ENCODE assay signal across 10 cellular contexts in the genomic region with DNA sequence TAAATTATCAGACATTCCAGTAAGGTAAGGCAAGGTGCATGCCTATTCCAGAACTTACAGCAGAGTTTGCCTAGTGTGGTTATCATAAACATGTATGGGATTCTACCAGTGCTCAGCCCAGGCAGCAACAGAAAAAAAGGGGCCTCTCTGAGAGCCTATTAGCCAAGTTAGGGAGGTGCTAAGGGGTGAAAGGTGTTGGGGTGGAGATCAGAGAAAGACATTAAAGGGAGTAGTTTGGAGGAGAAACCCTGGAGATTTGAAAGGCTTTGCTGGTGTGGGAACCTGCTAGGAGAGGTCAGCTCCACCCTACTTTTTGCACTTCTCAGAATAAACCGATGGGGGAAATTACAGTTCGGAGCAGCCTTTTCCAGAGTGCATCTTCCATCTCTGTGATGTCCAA. TPM values are rescaled to one million over a fixed set of nuclear protein-coding genes. Genes with fewer than 3 reads are reported as not detected.
A peak's percentile ranks its signal among the peaks of the same experiment; 100 is the strongest.
DNase-seq lines count a peak whose midpoint lies in the region; ATAC-seq, FAIRE-seq and TF ChIP-seq lines count a peak whose summit lies in the region.
"Had no signal": no experiment of that assay in that cellular context is flagged by ENCODE, and none has a peak within 500 bp of the region (broad histone marks: within the 10 kb centered on the region; RNA-seq: fewer than 3 reads in every experiment).

No MANE protein-coding gene starts in this region.

- H3K27me3 Mint-ChIP-seq in IgD-negative memory B cell (no peaks in the 10 kb centered on the region), natural killer cell (ENCODE audit: low read depth in 2 of 2) (no peaks in the 10 kb centered on the region)

- TF ChIP-seq CTCF in bronchial epithelial cell (IDR thresholded peaks at IDR 0.05; ENCODE audit: insufficient read depth, low read length, severe bottlenecking) (no peak), natural killer cell (IDR thresholded peaks at IDR 0.05) (no peak), WERI-Rb-1 (IDR thresholded peaks at IDR 0.05; ENCODE audit: low read depth, low read length) (no peak)

- H3K27me3 ChIP-seq in BLaER1 treated with 17β-estradiol and CSF1 and Interleukin-3, amounts not matched to agents 10 nM and 100 nM, result no peaks in the 10 kb centered on the region
- H3K27me3 ChIP-seq in bronchial epithelial cell (ENCODE audit: control insufficient read depth, insufficient read depth, low read length) (no peaks in the 10 kb centered on the region), WERI-Rb-1 (ENCODE audit: insufficient read depth, low read depth, severe bottlenecking) (no peaks in the 10 kb centered on the region)
- H3K27me3 ChIP-seq: neural progenitor cell had no signal

- no peak for FAIRE-seq in bronchial epithelial cell (lab: Jason Lieb, UNC)

- H3K4me1 ChIP-seq in BLaER1 treated with 17β-estradiol and CSF1 and Interleukin-3, amounts not matched to agents 10 nM and 100 nM, result peaks cover 53 to 76% (median 62%) of the 10 kb centered on the region in 10 experiments

- peak overlapping the region; percentile 82 to 98 (median 92) for H3K4me2 ChIP-seq in BLaER1 treated with 17β-estradiol and CSF1 and Interleukin-3, amounts not matched to agents 10 nM and 100 nM

- ATAC-seq in natural killer cell, result no peak
- no peak for ATAC-seq in GM18520 (IDR thresholded peaks at IDR 0.05; ENCODE audit: unreplicated experiment)
- ATAC-seq in HG03354 (IDR thresholded peaks at IDR 0.05; ENCODE audit: poor library complexity, severe bottlenecking, unreplicated experiment), result no peak

- peak overlapping the region in 9 of 11 experiments; percentile 9 to 97 (median 95); a peak in 12 of 22 replicates for H3K27ac ChIP-seq in BLaER1 treated with 17β-estradiol and CSF1 and Interleukin-3, amounts not matched to agents 10 nM and 100 nM
- no peak overlapping the region for H3K27ac ChIP-seq in WERI-Rb-1
- H3K27ac ChIP-seq: neural progenitor cell had no signal

- intact Hi-C loops in natural killer cell (cut with micrococcal nuclease), result loop anchor here (5.0 kb wide), 4 partner anchors 37 to 677 kb away; partner anchors contain the start of genes CTDSP1 and CXCR2

- H3K36me3 ChIP-seq in BLaER1 treated with 17β-estradiol and CSF1 and Interleukin-3, amounts not matched to agents 10 nM and 100 nM, result peaks cover 42 to 59% (median 56%) of the 10 kb centered on the region in 11 experiments
- H3K36me3 ChIP-seq in bronchial epithelial cell (ENCODE audit: control insufficient read depth, insufficient read depth, low read length) (peaks cover 2% of the 10 kb centered on the region), WERI-Rb-1 (peaks cover 18% of the 10 kb centered on the region)
- H3K36me3 ChIP-seq: neural progenitor cell had no signal

- H3K4me1 Mint-ChIP-seq in IgD-negative memory B cell, result peaks cover 54 to 63% (median 57%) of the 10 kb centered on the region in 3 donors
- peaks cover 78 to 79% of the 10 kb centered on the region in 2 donors for H3K4me1 Mint-ChIP-seq in natural killer cell

- H4K20me1 ChIP-seq in BLaER1 treated with 17β-estradiol and CSF1 and Interleukin-3, amounts not matched to agents 10 nM and 100 nM, result peaks cover 59 to 77% (median 73%) of the 10 kb centered on the region in 11 experiments

- H3K9ac ChIP-seq in BLaER1 treated with 17β-estradiol and CSF1 and Interleukin-3, amounts not matched to agents 10 nM and 100 nM, result peak overlapping the region; percentile 92 to 98 (median 97)
- H3K9ac ChIP-seq: neural progenitor cell had no signal

- H3K9me3 Mint-ChIP-seq in IgD-negative memory B cell (no peaks in the 10 kb centered on the region), natural killer cell (no peaks in the 10 kb centered on the region)
- H3K9me3 Mint-ChIP-seq: neural progenitor cell had no signal

- H3K9me3 ChIP-seq in BLaER1 treated with 17β-estradiol and CSF1 and Interleukin-3, amounts not matched to agents 10 nM and 100 nM (replicated peaks in 1 of 11), result no peaks in the 10 kb centered on the region
- no peaks in the 10 kb centered on the region for H3K9me3 ChIP-seq in WERI-Rb-1 (ENCODE audit: severe bottlenecking)

- no peaks in the 10 kb centered on the region for H3K36me3 Mint-ChIP-seq in IgD-negative memory B cell
- peaks cover 16% of the 10 kb centered on the region for H3K36me3 Mint-ChIP-seq in natural killer cell

- H3K27ac Mint-ChIP-seq in IgD-negative memory B cell (peak overlapping the region in 2 of 3 donors; percentile 87 to 91), natural killer cell (peak overlapping the region; percentile 98 to 99)
- H3K27ac Mint-ChIP-seq: neural progenitor cell had no signal

- DNase-seq in bronchial epithelial cell (ENCODE audit: low read depth), result no peak
- DNase-seq in natural killer cell, result no peak
- DNase-seq in HuH-7 (ENCODE audit: low spot score), result no peak
- DNase-seq in WERI-Rb-1, result no peak
- DNase-seq: NCI-H146 had no signal

- H3K4me3 Mint-ChIP-seq in IgD-negative memory B cell (peak overlapping the region; percentile 90 to 98 (median 96)), natural killer cell (peak overlapping the region; percentile 96)
- H3K4me3 Mint-ChIP-seq: neural progenitor cell had no signal

- peak overlapping the region; percentile 90 to 100 (median 96); a peak in 19 of 20 replicates for H3K4me3 ChIP-seq in BLaER1 treated with 17β-estradiol and CSF1 and Interleukin-3, amounts not matched to agents 10 nM and 100 nM
- H3K4me3 ChIP-seq in bronchial epithelial cell (ENCODE audit: low read depth, low read length) (peak overlapping the region; percentile 95), WERI-Rb-1 (ENCODE audit: low read depth, low read length) (no peak overlapping the region)
- H3K4me3 ChIP-seq: neural progenitor cell had no signal

RNA-seq across cellular contexts. Expression of gene ARPC2, which starts 2.9 kb away (rescaled TPM):
- polyA plus RNA-seq in IgD-negative memory B cell, result 862 TPM
- total RNA-seq in bronchial epithelial cell (504 and 577 TPM in 2 replicates), natural killer cell (100 to 1,000 TPM; 824 to 880 (median 830) TPM)

RNA-seq across cellular contexts. Expression of gene GPBAR1, which starts 40.9 kb away (rescaled TPM):
- 0.64 TPM for polyA plus RNA-seq in IgD-negative memory B cell
- total RNA-seq in bronchial epithelial cell, result under 0.01 TPM in 1 of 2 replicates, not detected in the other
- 1 to 10 TPM; 1.4 to 3.3 (median 2.6) TPM for total RNA-seq in natural killer cell

RNA-seq across cellular contexts. Expression of gene AAMP, which starts 50.0 kb away (rescaled TPM):
- 82.0 TPM for polyA plus RNA-seq in IgD-negative memory B cell
- total RNA-seq in bronchial epithelial cell (205 and 229 TPM in 2 replicates), natural killer cell (10 to 100 TPM; 52.5 to 61.6 (median 60.0) TPM)

RNA-seq across cellular contexts. Expression of gene PNKD, which starts 50.4 kb away (rescaled TPM):
- polyA plus RNA-seq in IgD-negative memory B cell, result 126 TPM
- 10.3 and 16.8 TPM in 2 replicates for total RNA-seq in bronchial epithelial cell
- 10 to 100 TPM; 18.8 to 21.3 (median 18.9) TPM for total RNA-seq in natural killer cell

RNA-seq across cellular contexts. Expression of gene CXCR1, which starts 53.2 kb away (rescaled TPM):
- 0.35 TPM for polyA plus RNA-seq in IgD-negative memory B cell
- total RNA-seq in bronchial epithelial cell, result not detected in 2 replicates
- total RNA-seq in natural killer cell, result 10 to 100 TPM in 2 of 3 donors, 1 to 10 TPM in 1; 9.1 to 19.2 (median 10.6) TPM
